ENCODE assay signal across 2 cellular contexts in the genomic region with DNA sequence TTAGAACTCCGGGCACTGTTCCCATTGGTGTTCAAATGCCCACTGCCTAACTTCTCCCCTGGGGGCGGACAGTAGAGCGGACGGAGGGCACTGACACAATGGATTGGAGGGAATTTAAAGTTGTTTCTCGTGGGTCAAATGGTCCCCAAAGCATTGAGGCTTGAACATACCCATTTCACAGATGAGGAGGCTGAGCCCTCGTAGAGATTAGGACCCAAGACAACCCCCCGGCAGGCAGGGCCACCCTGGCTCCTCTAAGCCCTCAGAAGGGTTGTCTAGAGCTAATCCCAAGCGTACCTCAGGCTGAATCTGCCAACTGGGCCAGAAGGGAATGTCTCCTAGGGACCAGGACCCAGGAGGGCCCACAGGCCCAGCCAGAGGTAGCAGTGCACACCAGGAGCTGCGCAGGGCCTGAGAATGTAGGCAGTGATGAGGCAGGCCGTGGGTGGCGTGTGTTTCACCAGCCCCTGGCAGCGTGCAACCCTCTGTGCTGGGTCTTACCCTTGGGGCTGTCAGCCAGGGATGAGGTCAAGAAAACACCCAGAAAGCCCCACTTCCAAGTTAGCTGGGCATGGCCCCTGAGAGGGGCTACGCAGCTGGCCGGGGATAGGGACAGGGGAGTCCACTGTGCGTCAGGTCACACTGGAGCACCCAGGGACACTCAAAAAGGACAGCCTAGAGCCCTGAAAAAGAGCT.
TF ChIP-seq lines count a peak whose summit lies in the region.

No MANE protein-coding gene starts in this region.

TF ChIP-seq in HepG2, 621 proteins besides CTCF, POLR2A, EP300 and RAD21 (continues in another document):
- TF ChIP-seq ZNF558 (CRISPR knock-in tag; IDR thresholded peaks at IDR 0.05; ENCODE audit: borderline replicate concordance) (no peak), NR0B2 (CRISPR knock-in tag; IDR thresholded peaks at IDR 0.05) (no peak), RNF2 (conservative IDR thresholded peaks at IDR 0.05; ENCODE audit: low read depth) (no peak), AGO2 (optimal IDR thresholded peaks at IDR 0.05; ENCODE audit: low read depth, low read length) (peak; percentile 74), HINFP (CRISPR knock-in tag; IDR thresholded peaks at IDR 0.05; ENCODE audit: low read depth) (no peak), ZNF337 (CRISPR knock-in tag; IDR thresholded peaks at IDR 0.05; ENCODE audit: borderline replicate concordance, low read depth) (no peak), DMAP1 (CRISPR knock-in tag; IDR thresholded peaks at IDR 0.05) (no peak), SIN3B (IDR thresholded peaks at IDR 0.05; ENCODE audit: low read length) (no peak), ZKSCAN5 (CRISPR knock-in tag; IDR thresholded peaks at IDR 0.05) (no peak), POLR2G (IDR thresholded peaks at IDR 0.05; ENCODE audit: low read depth, low read length) (0 out of 2 replicates have a peak, but pooled peaks have one; percentile 31), ZBTB25 (CRISPR knock-in tag; IDR thresholded peaks at IDR 0.05) (no peak), ZNF629 (CRISPR knock-in tag; conservative IDR thresholded peaks at IDR 0.05) (peak; percentile 83), MED1 (CRISPR knock-in tag; IDR thresholded peaks at IDR 0.05) (no peak), ZNF609 (CRISPR knock-in tag; IDR thresholded peaks at IDR 0.05; ENCODE audit: borderline replicate concordance) (no peak), BCL6 (CRISPR knock-in tag; IDR thresholded peaks at IDR 0.05) (no peak)
- TF ChIP-seq, protein P1, sequence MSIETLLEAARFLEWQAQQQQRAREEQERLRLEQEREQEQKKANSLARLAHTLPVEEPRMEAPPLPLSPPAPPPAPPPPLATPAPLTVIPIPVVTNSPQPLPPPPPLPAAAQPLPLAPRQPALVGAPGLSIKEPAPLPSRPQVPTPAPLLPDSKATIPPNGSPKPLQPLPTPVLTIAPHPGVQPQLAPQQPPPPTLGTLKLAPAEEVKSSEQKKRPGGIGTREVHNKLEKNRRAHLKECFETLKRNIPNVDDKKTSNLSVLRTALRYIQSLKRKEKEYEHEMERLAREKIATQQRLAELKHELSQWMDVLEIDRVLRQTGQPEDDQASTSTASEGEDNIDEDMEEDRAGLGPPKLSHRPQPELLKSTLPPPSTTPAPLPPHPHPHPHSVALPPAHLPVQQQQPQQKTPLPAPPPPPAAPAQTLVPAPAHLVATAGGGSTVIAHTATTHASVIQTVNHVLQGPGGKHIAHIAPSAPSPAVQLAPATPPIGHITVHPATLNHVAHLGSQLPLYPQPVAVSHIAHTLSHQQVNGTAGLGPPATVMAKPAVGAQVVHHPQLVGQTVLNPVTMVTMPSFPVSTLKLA (IDR thresholded peaks at IDR 0.05): no peak
- TF ChIP-seq, protein P2, sequence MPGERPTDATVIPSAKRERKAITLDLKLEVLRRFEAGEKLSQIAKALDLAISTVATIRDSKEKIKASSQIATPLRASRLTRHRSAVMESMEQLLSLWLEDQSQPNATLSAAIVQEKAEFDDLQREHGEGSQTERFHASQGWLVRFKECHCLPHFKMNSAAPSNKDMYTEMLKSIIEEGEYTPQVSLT (CRISPR knock-in tag; IDR thresholded peaks at IDR 0.05; ENCODE audit: borderline replicate concordance, low read depth): no peak

TF ChIP-seq in K562, 482 proteins besides CTCF, POLR2A, EP300 and RAD21 (continues in another document):
- TF ChIP-seq ZMIZ1 (IDR thresholded peaks at IDR 0.05; ENCODE audit: low read depth in 2 of 2, low read length in 2 of 2) (no peak), MCM7 (IDR thresholded peaks at IDR 0.05) (no peak), CBX1 (IDR thresholded peaks at IDR 0.05; ENCODE audit: low read depth) (0 out of 2 replicates have a peak, but pooled peaks have one; percentile 33), ZNF764 (CRISPR knock-in tag; IDR thresholded peaks at IDR 0.05; ENCODE audit: low read depth) (no peak), TRIM28 (IDR thresholded peaks at IDR 0.05) (no peak), MXI1 (IDR thresholded peaks at IDR 0.05; ENCODE audit: low read depth, low read length) (no peak), RCOR1 (IDR thresholded peaks at IDR 0.05; ENCODE audit: borderline replicate concordance in 1 of 2, low read depth in 2 of 2, low read length in 2 of 2) (0 out of 4 replicates have a peak, but pooled peaks of 1 of the 2 experiments have one; percentile 39), ZBED1 (IDR thresholded peaks at IDR 0.05) (no peak), KHSRP (IDR thresholded peaks at IDR 0.05) (no peak), ZNF12 (CRISPR knock-in tag; IDR thresholded peaks at IDR 0.05) (no peak), ZC3H11A (IDR thresholded peaks at IDR 0.05; ENCODE audit: low read depth, low read length) (no peak), ETV6 (IDR thresholded peaks at IDR 0.05; ENCODE audit: borderline replicate concordance in 1 of 2, low read depth in 2 of 2, low read length in 1 of 2) (no peak), ETV6 (CRISPR knock-in tag; IDR thresholded peaks at IDR 0.05; ENCODE audit: borderline replicate concordance) (no peak), MAX (CRISPR knock-in tag; IDR thresholded peaks at IDR 0.05) (no peak), LEF1 (IDR thresholded peaks at IDR 0.05) (no peak), C11orf30 (IDR thresholded peaks at IDR 0.05; ENCODE audit: low read depth) (no peak), E2F4 (CRISPR knock-in tag; IDR thresholded peaks at IDR 0.05; ENCODE audit: low read depth) (no peak), WHSC1 (IDR thresholded peaks at IDR 0.05; ENCODE audit: low read length) (no peak), ZNF124 (CRISPR knock-in tag; IDR thresholded peaks at IDR 0.05) (no peak), NFYB (IDR thresholded peaks at IDR 0.05; ENCODE audit: extremely low read depth, insufficient read length) (no peak), HDAC2 (IDR thresholded peaks at IDR 0.05) (0 out of 2 replicates have a peak, but pooled peaks have one; percentile 27), RUNX1 (IDR thresholded peaks at IDR 0.05; ENCODE audit: low read depth) (no peak), HMG20B (CRISPR knock-in tag; IDR thresholded peaks at IDR 0.05) (no peak), DIDO1 (tag; IDR thresholded peaks at IDR 0.05; ENCODE audit: low read depth) (no peak), RBM25 (IDR thresholded peaks at IDR 0.05; ENCODE audit: low read depth, low read length, severe bottlenecking) (peak; percentile 87), ELF2 (CRISPR knock-in tag; IDR thresholded peaks at IDR 0.05) (no peak), ZNF436 (CRISPR knock-in tag; IDR thresholded peaks at IDR 0.05) (no peak), NR3C1 (CRISPR knock-in tag; IDR thresholded peaks at IDR 0.05) (no peak), CBFA2T3 (IDR thresholded peaks at IDR 0.05) (no peak), RBM14 (IDR thresholded peaks at IDR 0.05; ENCODE audit: borderline replicate concordance, insufficient read depth, low read depth, low read length) (no peak), HSF4 (CRISPR knock-in tag; IDR thresholded peaks at IDR 0.05; ENCODE audit: borderline replicate concordance) (no peak), BCOR (IDR thresholded peaks at IDR 0.05) (peak; percentile 90), TCF7 (IDR thresholded peaks at IDR 0.05; ENCODE audit: borderline replicate concordance) (no peak), DDX20 (tag; IDR thresholded peaks at IDR 0.05; ENCODE audit: low read depth) (no peak)
- TF ChIP-seq, protein P3, sequence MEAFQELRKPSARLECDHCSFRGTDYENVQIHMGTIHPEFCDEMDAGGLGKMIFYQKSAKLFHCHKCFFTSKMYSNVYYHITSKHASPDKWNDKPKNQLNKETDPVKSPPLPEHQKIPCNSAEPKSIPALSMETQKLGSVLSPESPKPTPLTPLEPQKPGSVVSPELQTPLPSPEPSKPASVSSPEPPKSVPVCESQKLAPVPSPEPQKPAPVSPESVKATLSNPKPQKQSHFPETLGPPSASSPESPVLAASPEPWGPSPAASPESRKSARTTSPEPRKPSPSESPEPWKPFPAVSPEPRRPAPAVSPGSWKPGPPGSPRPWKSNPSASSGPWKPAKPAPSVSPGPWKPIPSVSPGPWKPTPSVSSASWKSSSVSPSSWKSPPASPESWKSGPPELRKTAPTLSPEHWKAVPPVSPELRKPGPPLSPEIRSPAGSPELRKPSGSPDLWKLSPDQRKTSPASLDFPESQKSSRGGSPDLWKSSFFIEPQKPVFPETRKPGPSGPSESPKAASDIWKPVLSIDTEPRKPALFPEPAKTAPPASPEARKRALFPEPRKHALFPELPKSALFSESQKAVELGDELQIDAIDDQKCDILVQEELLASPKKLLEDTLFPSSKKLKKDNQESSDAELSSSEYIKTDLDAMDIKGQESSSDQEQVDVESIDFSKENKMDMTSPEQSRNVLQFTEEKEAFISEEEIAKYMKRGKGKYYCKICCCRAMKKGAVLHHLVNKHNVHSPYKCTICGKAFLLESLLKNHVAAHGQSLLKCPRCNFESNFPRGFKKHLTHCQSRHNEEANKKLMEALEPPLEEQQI (IDR thresholded peaks at IDR 0.05): no peak
- TF ChIP-seq, protein P4, sequence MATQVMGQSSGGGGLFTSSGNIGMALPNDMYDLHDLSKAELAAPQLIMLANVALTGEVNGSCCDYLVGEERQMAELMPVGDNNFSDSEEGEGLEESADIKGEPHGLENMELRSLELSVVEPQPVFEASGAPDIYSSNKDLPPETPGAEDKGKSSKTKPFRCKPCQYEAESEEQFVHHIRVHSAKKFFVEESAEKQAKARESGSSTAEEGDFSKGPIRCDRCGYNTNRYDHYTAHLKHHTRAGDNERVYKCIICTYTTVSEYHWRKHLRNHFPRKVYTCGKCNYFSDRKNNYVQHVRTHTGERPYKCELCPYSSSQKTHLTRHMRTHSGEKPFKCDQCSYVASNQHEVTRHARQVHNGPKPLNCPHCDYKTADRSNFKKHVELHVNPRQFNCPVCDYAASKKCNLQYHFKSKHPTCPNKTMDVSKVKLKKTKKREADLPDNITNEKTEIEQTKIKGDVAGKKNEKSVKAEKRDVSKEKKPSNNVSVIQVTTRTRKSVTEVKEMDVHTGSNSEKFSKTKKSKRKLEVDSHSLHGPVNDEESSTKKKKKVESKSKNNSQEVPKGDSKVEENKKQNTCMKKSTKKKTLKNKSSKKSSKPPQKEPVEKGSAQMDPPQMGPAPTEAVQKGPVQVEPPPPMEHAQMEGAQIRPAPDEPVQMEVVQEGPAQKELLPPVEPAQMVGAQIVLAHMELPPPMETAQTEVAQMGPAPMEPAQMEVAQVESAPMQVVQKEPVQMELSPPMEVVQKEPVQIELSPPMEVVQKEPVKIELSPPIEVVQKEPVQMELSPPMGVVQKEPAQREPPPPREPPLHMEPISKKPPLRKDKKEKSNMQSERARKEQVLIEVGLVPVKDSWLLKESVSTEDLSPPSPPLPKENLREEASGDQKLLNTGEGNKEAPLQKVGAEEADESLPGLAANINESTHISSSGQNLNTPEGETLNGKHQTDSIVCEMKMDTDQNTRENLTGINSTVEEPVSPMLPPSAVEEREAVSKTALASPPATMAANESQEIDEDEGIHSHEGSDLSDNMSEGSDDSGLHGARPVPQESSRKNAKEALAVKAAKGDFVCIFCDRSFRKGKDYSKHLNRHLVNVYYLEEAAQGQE (CRISPR knock-in tag; IDR thresholded peaks at IDR 0.05; ENCODE audit: low read depth): no peak
- TF ChIP-seq, protein P5, sequence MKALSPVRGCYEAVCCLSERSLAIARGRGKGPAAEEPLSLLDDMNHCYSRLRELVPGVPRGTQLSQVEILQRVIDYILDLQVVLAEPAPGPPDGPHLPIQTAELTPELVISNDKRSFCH (CRISPR knock-in tag; IDR thresholded peaks at IDR 0.05): no peak
- TF ChIP-seq, protein P5 (tag; IDR thresholded peaks at IDR 0.05): no peak
- TF ChIP-seq, protein P1 (conservative IDR thresholded peaks at IDR 0.05): no peak
